8 cellular contexts compared by ENCODE assay signal in genomic region chr1:100249537-100250257, GRCh38. TPM values are rescaled to one million over a fixed set of nuclear protein-coding genes. Genes with fewer than 3 reads are reported as not detected.
DNase-seq lines count a peak whose midpoint lies in the region; ATAC-seq and TF ChIP-seq lines count a peak whose summit lies in the region.

DBT (minus strand) TSS chr1:100249834; CDS start chr1:100249820, 14 bp downstream.

- peak within 1 kb of the TSS; percentile 96 for H3K4me3 ChIP-seq in CD4-positive, CD25-positive, alpha-beta regulatory T cell (ENCODE audit: low read depth, low read length)
- H3K4me3 ChIP-seq in duodenal mucosa (ENCODE audit: low read depth in 1 of 2, low read length in 2 of 2) (peak within 1 kb of the TSS; percentile 98), right lobe of liver (peak within 1 kb of the TSS; percentile 74 to 84 (median 80))

- peak; percentile 88 to 96 (median 89) for DNase-seq in CD4-positive, CD25-positive, alpha-beta regulatory T cell
- DNase-seq in NCI-H82 (lab: John Stamatoyannopoulos, UW) (peak; percentile 99), right lobe of liver (peak; percentile 93 to 98 (median 97))
- DNase-seq in activated CD4-positive, alpha-beta T cell treated with anti-CD3 and anti-CD28 coated beads, Interleukin-2, amount 50 U/mL, for 48 hours: peak; percentile 93 to 95
- peak; percentile 80 to 90 for DNase-seq in stimulated activated CD4-positive, alpha-beta T cell treated with anti-CD3 and anti-CD28 coated beads, Interleukin-4, amount 100 ng/mL, for 4 hours

- H3K9ac ChIP-seq in duodenal mucosa (ENCODE audit: low read depth in 1 of 2, low read length in 2 of 2): peak within 1 kb of the TSS; percentile 93 to 95

- no peaks in the 10 kb centered on the region for H3K27me3 ChIP-seq in CD4-positive, CD25-positive, alpha-beta regulatory T cell (ENCODE audit: control insufficient read depth, insufficient read depth, low read length)
- H3K27me3 ChIP-seq in duodenal mucosa (ENCODE audit: control insufficient read depth in 1 of 2, insufficient read depth in 2 of 2, low read length in 2 of 2) (no peaks in the 10 kb centered on the region), right lobe of liver (no peaks in the 10 kb centered on the region)

- WGBS in right lobe of liver (ENCODE audit: insufficient coverage, low coverage, low lambda C conversion rate, missing lambda C conversion rate): under 1% methylated on average over 23 of the region's 31 CpGs

- peaks cover 20% of the 10 kb centered on the region for H3K4me1 ChIP-seq in CD4-positive, CD25-positive, alpha-beta regulatory T cell (ENCODE audit: control insufficient read depth, insufficient read depth, low read length, poor library complexity, severe bottlenecking)
- H3K4me1 ChIP-seq in duodenal mucosa (ENCODE audit: control insufficient read depth in 1 of 2, insufficient read depth in 2 of 2, low read length in 2 of 2) (peaks cover 13 to 17% of the 10 kb centered on the region in 2 donors), right lobe of liver (peaks cover 0 to 15% (median 0%) of the 10 kb centered on the region in 4 donors)

- H3K27me3 Mint-ChIP-seq in CD4-positive, CD25-positive, alpha-beta regulatory T cell: peaks cover 11% of the 10 kb centered on the region

- intact Hi-C loops in right lobe of liver (cut with DNase I): no loop called here

- H3K4me3 Mint-ChIP-seq in CD4-positive, CD25-positive, alpha-beta regulatory T cell: no peak within 1 kb of the TSS

- H3K36me3 ChIP-seq in CD4-positive, CD25-positive, alpha-beta regulatory T cell (ENCODE audit: control insufficient read depth, insufficient read depth, low read length): no peaks in the 10 kb centered on the region
- H3K36me3 ChIP-seq in duodenal mucosa (ENCODE audit: control insufficient read depth in 1 of 2, insufficient read depth in 2 of 2, low read length in 2 of 2) (no peaks in the 10 kb centered on the region), right lobe of liver (no peaks in the 10 kb centered on the region)

- ATAC-seq in CD4-positive, CD25-positive, alpha-beta regulatory T cell (ENCODE audit: low read depth in 2 of 2): peak; percentile 100
- ATAC-seq in GM19438 (IDR thresholded peaks at IDR 0.05; ENCODE audit: low read depth, unreplicated experiment) (peak; percentile 100), HG03571 (IDR thresholded peaks at IDR 0.05; ENCODE audit: unreplicated experiment) (peak; percentile 100), right lobe of liver (peak; percentile 100)

- H3K27ac Mint-ChIP-seq in CD4-positive, CD25-positive, alpha-beta regulatory T cell: peak within 1 kb of the TSS in 1 of 3 donors; percentile 1

- H3K9me3 Mint-ChIP-seq in CD4-positive, CD25-positive, alpha-beta regulatory T cell: no peaks in the 10 kb centered on the region

- H3K27ac ChIP-seq in CD4-positive, CD25-positive, alpha-beta regulatory T cell (ENCODE audit: insufficient read depth, low read length, poor library complexity, severe bottlenecking): peak within 1 kb of the TSS; percentile 76
- peak within 1 kb of the TSS; percentile 60 for H3K27ac ChIP-seq in duodenal mucosa (ENCODE audit: low read depth, low read length)
- peak within 1 kb of the TSS; percentile 71 to 90 (median 78) for H3K27ac ChIP-seq in right lobe of liver

- TF ChIP-seq CTCF in right lobe of liver (IDR thresholded peaks at IDR 0.05): peak in 1 of 4 donors; percentile 10

- no peaks in the 10 kb centered on the region for H3K9me3 ChIP-seq in CD4-positive, CD25-positive, alpha-beta regulatory T cell (ENCODE audit: control insufficient read depth in 2 of 2, low read length in 2 of 2)
- H3K9me3 ChIP-seq in duodenal mucosa (ENCODE audit: control insufficient read depth in 1 of 2, low read length in 2 of 2) (no peaks in the 10 kb centered on the region), right lobe of liver (no peaks in the 10 kb centered on the region)

- peaks cover 11 to 23% (median 14%) of the 10 kb centered on the region in 4 donors for H3K4me1 Mint-ChIP-seq in CD4-positive, CD25-positive, alpha-beta regulatory T cell

- peaks cover 8% of the 10 kb centered on the region for H3K36me3 Mint-ChIP-seq in CD4-positive, CD25-positive, alpha-beta regulatory T cell

- TF ChIP-seq POLR2A in right lobe of liver (IDR thresholded peaks at IDR 0.05): peak; percentile 90

RNA-seq across cellular contexts. Expression of gene DBT, which starts in this region (rescaled TPM):
- 10.0 TPM for total RNA-seq in CD4-positive, CD25-positive, alpha-beta regulatory T cell
- polyA plus RNA-seq in CD4-positive, CD25-positive, alpha-beta regulatory T cell: 1 to 10 TPM; 3.4 to 6.3 (median 4.8) TPM
- 10 to 100 TPM in 4 of 6 experiments, 1 to 10 TPM in 2; 5.1 to 32.5 (median 18.2) TPM for total RNA-seq in right lobe of liver

Comparison
In these comparisons a context has a peak if more than half of its experiments do, and no peak if none do; other contexts are left out.
1. Peak in every context shown above with its lines: DNase-seq, ATAC-seq, H3K4me3 ChIP-seq and H3K27ac ChIP-seq.